In the genomic region with DNA sequence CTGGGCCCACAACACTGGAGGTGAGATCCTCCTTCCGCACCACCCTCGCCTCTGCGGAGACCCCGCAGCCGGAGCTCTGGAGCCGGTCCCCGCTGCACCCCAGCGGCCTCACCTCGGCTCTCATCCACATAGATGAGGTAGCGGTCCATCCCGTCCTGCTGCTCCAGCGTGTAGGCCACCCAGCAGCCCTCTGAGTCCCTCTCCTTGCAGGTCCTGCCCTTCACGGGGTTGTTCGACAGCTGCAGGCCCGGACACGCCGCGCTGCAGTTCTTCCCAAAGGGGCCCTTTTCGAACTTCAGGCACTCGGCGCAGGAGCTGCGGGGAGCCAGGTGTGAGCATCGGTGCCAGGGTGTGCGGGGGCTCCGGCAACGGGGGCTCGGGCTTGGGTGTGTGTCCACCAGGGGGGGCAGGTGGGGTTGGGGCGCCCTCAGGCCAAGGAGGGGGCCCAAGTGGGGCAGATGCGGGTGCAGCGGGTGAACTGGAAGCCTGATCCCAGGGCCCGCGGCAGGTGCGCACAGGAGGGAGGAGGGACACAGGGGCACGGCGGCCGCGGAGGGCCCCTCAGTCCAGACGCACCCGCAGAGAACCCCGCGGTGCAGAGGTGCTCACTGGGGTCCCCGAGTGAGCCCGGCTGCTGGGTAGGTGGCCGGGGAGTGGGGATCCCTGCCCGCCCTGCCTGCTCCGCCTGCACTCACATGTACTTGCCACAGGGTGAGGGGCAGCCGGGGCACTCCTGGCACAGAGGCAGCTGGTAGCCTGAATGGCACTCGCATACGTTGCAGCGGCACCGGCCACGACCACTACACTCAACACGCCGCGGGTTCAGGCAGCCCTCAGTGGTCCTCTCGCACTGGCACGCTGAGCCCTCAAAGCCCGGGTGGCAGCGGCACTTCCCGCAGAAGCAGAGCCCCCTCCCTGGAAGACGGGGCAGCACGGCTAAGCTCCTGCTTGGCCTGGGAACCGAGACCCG, we compare ENCODE assay signal across 17 cellular contexts.
"Had no signal": no experiment of that assay in that cellular context is flagged by ENCODE, and none has a peak within 500 bp of the region (broad histone marks: within the 10 kb centered on the region; RNA-seq: fewer than 3 reads in every experiment).

No MANE protein-coding gene starts in this region.

- H3K27ac ChIP-seq: ascending aorta, breast epithelium, gastrocnemius medialis, prostate gland, thoracic aorta had no signal

- ATAC-seq: activated T-helper 17 cell treated with anti-CD3 and anti-CD28 coated beads, Interleukin-2, amount 50 U/mL, for 72 hours; effector memory CD8-positive, alpha-beta T cell; gastrocnemius medialis; sciatic nerve; T-cell had no signal

- DNase-seq: activated CD4-positive, CD25-positive, alpha-beta regulatory T cell treated with anti-CD3 and anti-CD28 coated beads, Interleukin-2, amount 50 U/mL, for 72 hours; activated naive CD4-positive, alpha-beta T cell treated with anti-CD3 and anti-CD28 coated beads for 36 hours; activated T-cell treated with anti-CD3 and anti-CD28 coated beads for 4 hours; dermis blood vessel endothelial cell; effector memory CD8-positive, alpha-beta T cell; gastrocnemius medialis; occipital lobe; T-cell; T1000 had no signal

- H3K9me3 ChIP-seq: ascending aorta, breast epithelium, gastrocnemius medialis, prostate gland, thoracic aorta had no signal

- H3K27me3 Mint-ChIP-seq: activated T-helper 17 cell treated with anti-CD3 and anti-CD28 coated beads, Interleukin-2, amount 50 U/mL, for 72 hours; effector memory CD8-positive, alpha-beta T cell; memory B cell; natural killer cell treated with Interleukin-12 subunit alpha and Interleukin-12 subunit beta and Interleukin-15 and Interleukin-18, amount 100 ng/mL, for 72 hours; T-cell had no signal

- H3K9me3 Mint-ChIP-seq: activated naive CD4-positive, alpha-beta T cell treated with anti-CD3 and anti-CD28 coated beads for 36 hours; activated T-helper 17 cell treated with anti-CD3 and anti-CD28 coated beads, Interleukin-2, amount 50 U/mL, for 72 hours; effector memory CD8-positive, alpha-beta T cell; memory B cell; natural killer cell treated with Interleukin-12 subunit alpha and Interleukin-12 subunit beta and Interleukin-15 and Interleukin-18, amount 100 ng/mL, for 72 hours; T-cell had no signal

- H3K4me1 ChIP-seq: ascending aorta, breast epithelium, gastrocnemius medialis, prostate gland had no signal

- H3K4me3 ChIP-seq: ascending aorta, breast epithelium, gastrocnemius medialis, prostate gland, thoracic aorta had no signal

- H3K27ac Mint-ChIP-seq: activated naive CD4-positive, alpha-beta T cell treated with anti-CD3 and anti-CD28 coated beads for 36 hours; activated T-helper 17 cell treated with anti-CD3 and anti-CD28 coated beads, Interleukin-2, amount 50 U/mL, for 72 hours; memory B cell; natural killer cell treated with Interleukin-12 subunit alpha and Interleukin-12 subunit beta and Interleukin-15 and Interleukin-18, amount 100 ng/mL, for 72 hours had no signal

- H3K36me3 ChIP-seq: ascending aorta, breast epithelium, gastrocnemius medialis, prostate gland, thoracic aorta had no signal

- H3K36me3 Mint-ChIP-seq: natural killer cell treated with Interleukin-12 subunit alpha and Interleukin-12 subunit beta and Interleukin-15 and Interleukin-18, amount 100 ng/mL, for 72 hours had no signal

- H3K27me3 ChIP-seq: ascending aorta had no signal

- H3K4me3 Mint-ChIP-seq: activated naive CD4-positive, alpha-beta T cell treated with anti-CD3 and anti-CD28 coated beads for 36 hours; activated T-helper 17 cell treated with anti-CD3 and anti-CD28 coated beads, Interleukin-2, amount 50 U/mL, for 72 hours; effector memory CD8-positive, alpha-beta T cell; memory B cell; natural killer cell treated with Interleukin-12 subunit alpha and Interleukin-12 subunit beta and Interleukin-15 and Interleukin-18, amount 100 ng/mL, for 72 hours; T-cell had no signal
